ENCODE assay signal across 28 cellular contexts in the genomic region with DNA sequence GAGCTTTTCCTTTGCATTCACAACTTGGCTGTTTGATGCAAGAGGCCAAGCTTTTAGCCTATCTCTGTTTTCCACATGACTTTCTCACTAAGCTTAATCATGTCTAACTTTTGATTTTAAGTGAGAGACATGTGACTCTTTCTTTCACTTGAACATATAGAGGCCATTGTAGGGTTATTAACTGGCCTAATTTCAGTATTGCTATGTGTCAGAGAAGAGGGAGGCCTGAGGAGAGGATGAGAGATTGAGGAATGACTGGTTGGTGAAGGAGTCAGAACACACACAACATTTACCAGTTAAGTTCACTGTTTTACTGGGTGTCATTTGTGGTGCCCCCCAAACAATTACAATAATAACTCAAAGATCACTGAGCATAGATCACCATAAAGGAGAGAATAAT.
"Had no signal": no experiment of that assay in that cellular context is flagged by ENCODE, and none has a peak within 500 bp of the region (broad histone marks: within the 10 kb centered on the region; RNA-seq: fewer than 3 reads in every experiment).

No MANE protein-coding gene starts in this region.

- H3K27ac Mint-ChIP-seq: activated CD8-positive, alpha-beta T cell treated with anti-CD3 and anti-CD28 coated beads for 36 hours; activated naive CD8-positive, alpha-beta T cell; activated T-helper 17 cell treated with anti-CD3 and anti-CD28 coated beads, Interleukin-2, amount 50 U/mL, for 72 hours; dendritic cell treated with granulocyte-macrophage colony-stimulating factor and Interleukin-4, amounts not matched to agents 40 ng/mL and 50 ng/mL, for 4 days; endodermal cell; T-cell had no signal

- ATAC-seq: activated CD8-positive, alpha-beta T cell treated with anti-CD3 and anti-CD28 coated beads for 36 hours; activated T-helper 17 cell treated with anti-CD3 and anti-CD28 coated beads, Interleukin-2, amount 50 U/mL, for 72 hours; gastrocnemius medialis; heart left ventricle; T-cell had no signal

- H3K4me1 Mint-ChIP-seq: activated T-helper 17 cell treated with anti-CD3 and anti-CD28 coated beads, Interleukin-2, amount 50 U/mL, for 72 hours; central memory CD8-positive, alpha-beta T cell; endodermal cell; T-cell had no signal

- H3K36me3 Mint-ChIP-seq: activated naive CD8-positive, alpha-beta T cell; T-cell had no signal

- DNase-seq: activated CD4-positive, alpha-beta T cell treated with anti-CD3 and anti-CD28 coated beads for 4 hours; activated CD4-positive, alpha-beta T cell treated with anti-CD3 and anti-CD28 coated beads, Interleukin-2, amount 50 U/mL, for 1 hour; activated CD4-positive, alpha-beta T cell treated with anti-CD3 and anti-CD28 coated beads, Interleukin-2, amount 50 U/mL, for 48 hours; activated CD4-positive, CD25-positive, alpha-beta regulatory T cell; activated CD4-positive, CD25-positive, alpha-beta regulatory T cell treated with anti-CD3 and anti-CD28 coated beads, Interleukin-2, amount 50 U/mL, for 72 hours; activated CD8-positive, alpha-beta memory T cell treated with anti-CD3 and anti-CD28 coated beads for 24 hours; activated CD8-positive, alpha-beta T cell treated with anti-CD3 and anti-CD28 coated beads for 36 hours; activated effector memory CD4-positive, alpha-beta T cell treated with Interleukin-2 at 50 U/mL for 16 hours; activated gamma-delta T cell treated with Interleukin-2 at 50 U/mL for 16 hours; activated naive CD4-positive, alpha-beta T cell treated with anti-CD3 and anti-CD28 coated beads, Interleukin-2, amount 50 U/mL, for 16 hours; activated naive CD4-positive, alpha-beta T cell treated with Interleukin-2 at 50 U/mL for 16 hours; amniotic stem cell; anterior cingulate cortex; brain microvascular endothelial cell; dorsolateral prefrontal cortex; effector memory CD4-positive, alpha-beta T cell; endodermal cell; foreskin fibroblast; gastrocnemius medialis; glutamatergic neuron; heart left ventricle; SW 1271; T-cell; T-helper 2 cell had no signal

- H3K4me3 Mint-ChIP-seq: activated CD8-positive, alpha-beta T cell treated with anti-CD3 and anti-CD28 coated beads for 36 hours; activated naive CD8-positive, alpha-beta T cell; activated T-helper 17 cell treated with anti-CD3 and anti-CD28 coated beads, Interleukin-2, amount 50 U/mL, for 72 hours; central memory CD8-positive, alpha-beta T cell; dendritic cell treated with granulocyte-macrophage colony-stimulating factor and Interleukin-4, amounts not matched to agents 40 ng/mL and 50 ng/mL, for 4 days; endodermal cell; T-cell had no signal

- H3K9me3 Mint-ChIP-seq: activated CD8-positive, alpha-beta T cell treated with anti-CD3 and anti-CD28 coated beads for 36 hours; endodermal cell; T-cell had no signal

- H3K27me3 Mint-ChIP-seq: activated CD8-positive, alpha-beta T cell treated with anti-CD3 and anti-CD28 coated beads for 36 hours; activated naive CD8-positive, alpha-beta T cell; activated T-helper 17 cell treated with anti-CD3 and anti-CD28 coated beads, Interleukin-2, amount 50 U/mL, for 72 hours; central memory CD8-positive, alpha-beta T cell; dendritic cell treated with granulocyte-macrophage colony-stimulating factor and Interleukin-4, amounts not matched to agents 40 ng/mL and 50 ng/mL, for 4 days; T-cell had no signal
